In the genomic region with DNA sequence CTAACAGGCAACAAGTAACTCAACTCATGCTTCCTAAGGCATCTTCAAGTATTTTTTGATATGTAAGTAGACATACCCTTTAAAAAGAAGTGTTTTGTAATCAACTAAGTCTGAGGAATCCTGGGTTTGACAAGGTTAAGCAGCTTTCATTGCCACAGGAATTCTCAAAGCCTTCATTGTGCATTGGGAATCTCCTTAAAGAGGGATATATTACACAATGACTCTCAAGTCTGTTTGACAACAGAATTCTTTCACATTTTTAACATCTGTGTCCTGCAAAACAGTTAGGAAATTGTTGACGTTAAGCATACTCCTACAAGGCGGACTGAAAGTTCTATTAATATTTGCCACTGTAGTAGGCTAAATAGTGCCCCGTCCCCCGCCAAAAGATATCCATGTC, we compare ENCODE assay signal across 14 cellular contexts.
DNase-seq lines count a peak whose midpoint lies in the region; ATAC-seq and TF ChIP-seq lines count a peak whose summit lies in the region.
"Had no signal": no experiment of that assay in that cellular context is flagged by ENCODE, and none has a peak within 500 bp of the region (broad histone marks: within the 10 kb centered on the region; RNA-seq: fewer than 3 reads in every experiment).

No MANE protein-coding gene starts in this region.

- DNase-seq in MCF 10A (ENCODE audit: unreplicated experiment) (no peak), mammary epithelial cell (no peak), epidermal melanocyte (ENCODE audit: insufficient read length, low spot score) (peak; percentile 40), memory B cell (ENCODE audit: low spot score in 2 of 2) (no peak), upper lobe of right lung (no peak), NCI-H1417 (lab: John Stamatoyannopoulos, UW) (no peak), HuH-7.5 (ENCODE audit: low spot score) (no peak)
- DNase-seq: activated T-cell treated with anti-CD3 and anti-CD28 coated beads, Interleukin-2, amount 50 U/mL, for 24 hours; aorta; DMS 273 treated with DMSO at 0.1 percent for 48 hours; MM.1S; right lobe of liver had no signal

- H3K27me3 ChIP-seq in mammary epithelial cell (ENCODE audit: insufficient read depth, low read length) (no peaks in the 10 kb centered on the region), upper lobe of right lung (no peaks in the 10 kb centered on the region)
- H3K27me3 ChIP-seq: right lobe of liver, transverse colon had no signal

- H3K9me3 Mint-ChIP-seq in MCF 10A (ENCODE audit: unreplicated experiment) (no peaks in the 10 kb centered on the region), memory B cell (no peaks in the 10 kb centered on the region)

- peaks cover 6% of the 10 kb centered on the region for H3K4me1 Mint-ChIP-seq in MCF 10A (ENCODE audit: insufficient read depth, unreplicated experiment)
- peaks cover 37% of the 10 kb centered on the region for H3K4me1 Mint-ChIP-seq in memory B cell

- in situ Hi-C loops in mammary epithelial cell (cut with MboI; ENCODE audit: low sequenced_read_pairs in 2 of 2) = no loop called here

- H3K4me3 ChIP-seq in mammary epithelial cell (replicated peaks in 1 of 3; ENCODE audit: insufficient read depth in 1 of 3, low read depth in 2 of 3, low read length in 3 of 3) (no peak overlapping the region), upper lobe of right lung (no peak overlapping the region)
- H3K4me3 ChIP-seq: right lobe of liver, transverse colon had no signal

- ATAC-seq in memory B cell (ENCODE audit: low read depth) = no peak
- peak; percentile 80 for ATAC-seq in upper lobe of right lung
- ATAC-seq in GM19023 (IDR thresholded peaks at IDR 0.05; ENCODE audit: unreplicated experiment) = no peak

- H3K4me2 ChIP-seq in mammary epithelial cell (ENCODE audit: insufficient read depth, low read depth, low read length) = no peak overlapping the region

- CTCF ChIA-PET in MCF 10A (lab: Yijun Ruan, JAX) = interaction anchor here (1.4 to 2.9 kb wide), 4 partner anchors 9 to 101 kb away, joined by 3 to 15 read pairs (median 12); no protein-coding TSS in a partner anchor
- CTCF ChIA-PET in mammary epithelial cell (lab: Charles Lee; ENCODE audit: low non-redundant PET) = interaction anchor here (0.6 kb wide), 1 partner anchor 92 kb away, joined by 4 read pairs; no protein-coding TSS in a partner anchor

- no peaks in the 10 kb centered on the region for H3K36me3 Mint-ChIP-seq in MCF 10A (ENCODE audit: insufficient read depth, unreplicated experiment)
- H3K36me3 Mint-ChIP-seq in memory B cell = peaks cover 8% of the 10 kb centered on the region

- no peaks in the 10 kb centered on the region for H3K27me3 Mint-ChIP-seq in MCF 10A (ENCODE audit: insufficient read depth, unreplicated experiment)
- H3K27me3 Mint-ChIP-seq in memory B cell = no peaks in the 10 kb centered on the region
- H3K27me3 Mint-ChIP-seq: activated T-cell treated with anti-CD3 and anti-CD28 coated beads, Interleukin-2, amount 50 U/mL, for 24 hours had no signal

- peak overlapping the region; percentile 14 for H3K27ac Mint-ChIP-seq in MCF 10A (ENCODE audit: low read depth, unreplicated experiment)
- H3K27ac Mint-ChIP-seq in memory B cell = peak overlapping the region; percentile 21
- H3K27ac Mint-ChIP-seq: activated T-cell treated with anti-CD3 and anti-CD28 coated beads, Interleukin-2, amount 50 U/mL, for 24 hours had no signal

- H3K4me1 ChIP-seq in mammary epithelial cell (ENCODE audit: insufficient read depth, low read length) (no peaks in the 10 kb centered on the region), upper lobe of right lung (peaks cover 38% of the 10 kb centered on the region)

- BruUV-seq in MCF 10A (replicated peaks; lab: Mats Ljungman, UMichigan) = no TSS peak
- BruUV-seq in mammary epithelial cell (replicated peaks; lab: Mats Ljungman, UMichigan) = no TSS peak

- intact Hi-C loops in MCF 10A (cut with micrococcal nuclease) (loop anchor here (2.0 to 10.0 kb wide), 3 partner anchors 72 to 258 kb away; no protein-coding TSS in a partner anchor), mammary epithelial cell (cut with micrococcal nuclease) (loop anchor here (10.0 kb wide), 2 partner anchors 128 to 258 kb away; no protein-coding TSS in a partner anchor), upper lobe of right lung (cut with DNase I) (no loop called here)

- no peaks in the 10 kb centered on the region for H3K36me3 ChIP-seq in mammary epithelial cell (ENCODE audit: insufficient read depth, low read length)
- H3K36me3 ChIP-seq in upper lobe of right lung = no peaks in the 10 kb centered on the region
- H3K36me3 ChIP-seq: right lobe of liver, transverse colon had no signal

- H4K20me1 ChIP-seq in mammary epithelial cell (ENCODE audit: insufficient read depth, low read length) = no peaks in the 10 kb centered on the region

- 72% methylated on average over 4 of the region's 4 CpGs for whole genome bisulfite sequencing in mammary epithelial cell (ENCODE audit: low coverage, missing lambda C conversion rate)

- dilution Hi-C loops in mammary epithelial cell (cut with HindIII; ENCODE audit: low sequenced_read_pairs) = no loop called here

- H3K9ac ChIP-seq in mammary epithelial cell (ENCODE audit: insufficient read depth, low read length) = no peak overlapping the region

- TF ChIP-seq CTCF in MCF 10A (IDR thresholded peaks at IDR 0.05; ENCODE audit: unreplicated experiment) (no peak), mammary epithelial cell (conservative IDR thresholded peaks at IDR 0.05 in 1 of 2, IDR thresholded peaks at IDR 0.05 in 1 of 2; ENCODE audit: extremely low read depth in 1 of 2, insufficient read depth in 1 of 2, low read depth in 1 of 2, low read length in 2 of 2) (no peak), upper lobe of right lung (IDR thresholded peaks at IDR 0.05) (no peak)

- H3K9me3 ChIP-seq in mammary epithelial cell (replicated peaks; ENCODE audit: insufficient read depth, low read length) (no peaks in the 10 kb centered on the region), upper lobe of right lung (no peaks in the 10 kb centered on the region)
- H3K9me3 ChIP-seq: right lobe of liver, transverse colon had no signal

- no peak overlapping the region for H3K4me3 Mint-ChIP-seq in MCF 10A (ENCODE audit: unreplicated experiment)
- no peak overlapping the region for H3K4me3 Mint-ChIP-seq in memory B cell
- H3K4me3 Mint-ChIP-seq: activated T-cell treated with anti-CD3 and anti-CD28 coated beads, Interleukin-2, amount 50 U/mL, for 24 hours had no signal

- POLR2A ChIA-PET in MCF 10A (lab: Yijun Ruan, JAX) = interaction anchor here (0.6 kb wide), 1 partner anchor 72 kb away, joined by 3 read pairs; no protein-coding TSS in a partner anchor

- H3K79me2 ChIP-seq in mammary epithelial cell (ENCODE audit: insufficient read depth, low read length) = no peaks in the 10 kb centered on the region

- no peak overlapping the region for H2AFZ ChIP-seq in mammary epithelial cell (ENCODE audit: low read depth, low read length)

- H3K27ac ChIP-seq in mammary epithelial cell (ENCODE audit: insufficient read depth, low read depth, low read length) (no peak overlapping the region), upper lobe of right lung (peak overlapping the region; percentile 25)
- H3K27ac ChIP-seq: right lobe of liver had no signal
